ENCODE assay signal across 9 cellular contexts in genomic region chr5:172800088-172800551, GRCh38. TPM values are rescaled to one million over a fixed set of nuclear protein-coding genes. Genes with fewer than 3 reads are reported as not detected.
DNase-seq lines count a peak whose midpoint lies in the region; ATAC-seq and TF ChIP-seq lines count a peak whose summit lies in the region.
"Had no signal": no experiment of that assay in that cellular context is flagged by ENCODE, and none has a peak within 500 bp of the region (broad histone marks: within the 10 kb centered on the region; RNA-seq: fewer than 3 reads in every experiment).

No MANE protein-coding gene starts in this region.

- H3K4me3 ChIP-seq in BLaER1 treated with 17β-estradiol and CSF1 and Interleukin-3, amounts not matched to agents 10 nM and 100 nM: no peak overlapping the region
- no peak overlapping the region for H3K4me3 ChIP-seq in SJSA1
- H3K4me3 ChIP-seq in foreskin fibroblast (ENCODE audit: low read depth in 1 of 2, low read length in 2 of 2): no peak overlapping the region

- H3K4me1 ChIP-seq in BLaER1 treated with 17β-estradiol and CSF1 and Interleukin-3, amounts not matched to agents 10 nM and 100 nM: peaks cover 76 to 83% (median 80%) of the 10 kb centered on the region in 10 experiments
- H3K4me1 ChIP-seq in SJSA1 (replicated peaks): peaks cover 76% of the 10 kb centered on the region

- peaks cover 0 to 1% of the 10 kb centered on the region in 2 donors for H3K4me1 Mint-ChIP-seq in immature natural killer cell
- peaks cover 3% of the 10 kb centered on the region for H3K4me1 Mint-ChIP-seq in T-helper 2 cell treated with Interferon-gamma antibody and Interleukin-4, amounts not matched to agents 5 μg/mL and 100 μg/mL, for 36 hours (ENCODE audit: low read depth)

- no peaks in the 10 kb centered on the region for H3K9me3 Mint-ChIP-seq in immature natural killer cell
- no peaks in the 10 kb centered on the region for H3K9me3 Mint-ChIP-seq in T-helper 2 cell treated with Interferon-gamma antibody and Interleukin-4, amounts not matched to agents 5 μg/mL and 100 μg/mL, for 36 hours

- H3K4me3 Mint-ChIP-seq in immature natural killer cell: no peak overlapping the region
- H3K4me3 Mint-ChIP-seq in T-helper 2 cell treated with Interferon-gamma antibody and Interleukin-4, amounts not matched to agents 5 μg/mL and 100 μg/mL, for 36 hours: no peak overlapping the region

- H3K36me3 Mint-ChIP-seq in immature natural killer cell: no peaks in the 10 kb centered on the region
- no peaks in the 10 kb centered on the region for H3K36me3 Mint-ChIP-seq in T-helper 2 cell treated with Interferon-gamma antibody and Interleukin-4, amounts not matched to agents 5 μg/mL and 100 μg/mL, for 36 hours (ENCODE audit: low read depth)

- no peaks in the 10 kb centered on the region for H3K27me3 Mint-ChIP-seq in immature natural killer cell (ENCODE audit: low read depth in 3 of 3)
- no peaks in the 10 kb centered on the region for H3K27me3 Mint-ChIP-seq in T-helper 2 cell treated with Interferon-gamma antibody and Interleukin-4, amounts not matched to agents 5 μg/mL and 100 μg/mL, for 36 hours (ENCODE audit: low read depth)

- DNase-seq in SJSA1 (ENCODE audit: low read depth in 1 of 2, low spot score in 2 of 2) (peak; percentile 90 to 93), foreskin fibroblast (peak; percentile 93 to 95), omental fat pad (ENCODE audit: low spot score) (peak; percentile 63), immature natural killer cell (no peak), NK-92 (lab: John Stamatoyannopoulos, UW; ENCODE audit: unreplicated experiment) (no peak)
- no peak for DNase-seq in activated T-cell treated with anti-CD3 and anti-CD28 coated beads, Interleukin-2, amount 50 U/mL, for 48 hours
- DNase-seq in T-helper 2 cell treated with Interferon-gamma antibody and Interleukin-4, amounts not matched to agents 5 μg/mL and 100 μg/mL, for 36 hours (ENCODE audit: low spot score): no peak
- DNase-seq: occipital lobe had no signal

- H3K9ac ChIP-seq in BLaER1 treated with 17β-estradiol and CSF1 and Interleukin-3, amounts not matched to agents 10 nM and 100 nM: peak overlapping the region in 10 of 11 experiments; percentile 14 to 76 (median 58); a peak in 16 of 22 replicates

- peak; percentile 28 for ATAC-seq in omental fat pad (ENCODE audit: low FRiP score)

- H3K9me3 ChIP-seq in BLaER1 treated with 17β-estradiol and CSF1 and Interleukin-3, amounts not matched to agents 10 nM and 100 nM (replicated peaks in 1 of 11): no peaks in the 10 kb centered on the region
- no peaks in the 10 kb centered on the region for H3K9me3 ChIP-seq in SJSA1 (replicated peaks)

- no peaks in the 10 kb centered on the region for H3K27me3 ChIP-seq in BLaER1 treated with 17β-estradiol and CSF1 and Interleukin-3, amounts not matched to agents 10 nM and 100 nM
- H3K27me3 ChIP-seq in SJSA1 (replicated peaks): no peaks in the 10 kb centered on the region

- peak overlapping the region; percentile 52 to 91 (median 80) for H3K27ac ChIP-seq in BLaER1 treated with 17β-estradiol and CSF1 and Interleukin-3, amounts not matched to agents 10 nM and 100 nM
- H3K27ac ChIP-seq in SJSA1: peak overlapping the region; percentile 88

- no peaks in the 10 kb centered on the region for H3K36me3 ChIP-seq in BLaER1 treated with 17β-estradiol and CSF1 and Interleukin-3, amounts not matched to agents 10 nM and 100 nM
- no peaks in the 10 kb centered on the region for H3K36me3 ChIP-seq in SJSA1

- no peak for TF ChIP-seq CTCF in foreskin fibroblast (IDR thresholded peaks at IDR 0.05; ENCODE audit: low read depth, low read length)
- TF ChIP-seq CTCF in omental fat pad (IDR thresholded peaks at IDR 0.05): no peak

- H3K27ac Mint-ChIP-seq in immature natural killer cell: no peak overlapping the region
- H3K27ac Mint-ChIP-seq in T-helper 2 cell treated with Interferon-gamma antibody and Interleukin-4, amounts not matched to agents 5 μg/mL and 100 μg/mL, for 36 hours: no peak overlapping the region

- H3K4me2 ChIP-seq in BLaER1 treated with 17β-estradiol and CSF1 and Interleukin-3, amounts not matched to agents 10 nM and 100 nM: peak overlapping the region; percentile 75 to 97 (median 89)

- H4K20me1 ChIP-seq in BLaER1 treated with 17β-estradiol and CSF1 and Interleukin-3, amounts not matched to agents 10 nM and 100 nM: no peaks in the 10 kb centered on the region

RNA-seq across cellular contexts. Expression of gene DUSP1, which starts 29.1 kb away (rescaled TPM):
- 322 and 475 TPM in 2 replicates for total RNA-seq in SJSA1 (2014; rRNA removed; shearing (Covaris generic))
- total RNA-seq in omental fat pad: 1,000 to 10,000 TPM; 1,645 to 2,968 (median 1,824) TPM
- polyA plus RNA-seq in immature natural killer cell: 1,000 to 10,000 TPM in 1 of 3 donors, 100 to 1,000 TPM in 2; 548 to 1,082 (median 887) TPM

RNA-seq across cellular contexts. Expression of gene ERGIC1, which starts 33.9 kb away (rescaled TPM):
- total RNA-seq in SJSA1 (2014; rRNA removed; shearing (Covaris generic)): 115 and 202 TPM in 2 replicates
- total RNA-seq in omental fat pad: 100 to 1,000 TPM in 3 of 4 donors, 10 to 100 TPM in 1; 98.8 to 227 (median 129) TPM
- polyA plus RNA-seq in immature natural killer cell: 10 to 100 TPM; 40.7 to 61.9 (median 61.7) TPM

Comparison
In these comparisons a context has a peak if more than half of its experiments do, and no peak if none do; other contexts are left out.
1. DNase-seq: peak in SJSA1 (2 of 2), foreskin fibroblast (2 of 2) and omental fat pad (single experiment); none in activated T-cell treated with anti-CD3 and anti-CD28 coated beads, Interleukin-2, amount 50 U/mL, for 48 hours (0 of 2), immature natural killer cell (0 of 3), T-helper 2 cell treated with Interferon-gamma antibody and Interleukin-4, amounts not matched to agents 5 μg/mL and 100 μg/mL, for 36 hours (single experiment) and NK-92 (single experiment).